Comparison of ENCODE assay signal across 1 cellular context in the genomic region with DNA sequence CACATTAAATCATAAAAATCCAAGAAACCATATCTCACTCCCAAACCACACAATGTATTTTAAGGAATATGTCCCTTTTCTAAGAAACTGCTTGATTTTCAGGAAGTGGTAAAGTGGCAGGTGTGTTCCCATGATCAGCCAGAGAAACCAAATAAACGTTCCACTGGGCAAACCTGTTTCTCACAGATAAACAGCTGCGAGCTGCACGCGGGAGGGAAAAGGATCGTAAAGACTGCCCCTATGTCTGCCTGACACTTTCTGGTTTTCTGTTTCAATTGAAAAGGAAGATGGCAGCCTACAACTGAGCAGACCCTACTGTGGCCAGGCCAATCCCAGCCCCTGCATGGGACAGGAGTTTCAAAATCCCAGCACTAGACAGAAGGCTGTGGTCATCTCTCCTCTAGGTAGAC.
TF ChIP-seq lines count a peak whose summit lies in the region.

No MANE protein-coding gene starts in this region.

TF ChIP-seq in K562, 482 proteins besides CTCF, POLR2A, EP300 and RAD21 (continued from another document and continues in another):
- TF ChIP-seq, protein P1, sequence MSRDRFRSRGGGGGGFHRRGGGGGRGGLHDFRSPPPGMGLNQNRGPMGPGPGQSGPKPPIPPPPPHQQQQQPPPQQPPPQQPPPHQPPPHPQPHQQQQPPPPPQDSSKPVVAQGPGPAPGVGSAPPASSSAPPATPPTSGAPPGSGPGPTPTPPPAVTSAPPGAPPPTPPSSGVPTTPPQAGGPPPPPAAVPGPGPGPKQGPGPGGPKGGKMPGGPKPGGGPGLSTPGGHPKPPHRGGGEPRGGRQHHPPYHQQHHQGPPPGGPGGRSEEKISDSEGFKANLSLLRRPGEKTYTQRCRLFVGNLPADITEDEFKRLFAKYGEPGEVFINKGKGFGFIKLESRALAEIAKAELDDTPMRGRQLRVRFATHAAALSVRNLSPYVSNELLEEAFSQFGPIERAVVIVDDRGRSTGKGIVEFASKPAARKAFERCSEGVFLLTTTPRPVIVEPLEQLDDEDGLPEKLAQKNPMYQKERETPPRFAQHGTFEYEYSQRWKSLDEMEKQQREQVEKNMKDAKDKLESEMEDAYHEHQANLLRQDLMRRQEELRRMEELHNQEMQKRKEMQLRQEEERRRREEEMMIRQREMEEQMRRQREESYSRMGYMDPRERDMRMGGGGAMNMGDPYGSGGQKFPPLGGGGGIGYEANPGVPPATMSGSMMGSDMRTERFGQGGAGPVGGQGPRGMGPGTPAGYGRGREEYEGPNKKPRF (IDR thresholded peaks at IDR 0.05; ENCODE audit: low read depth, low read length), result no peak
- TF ChIP-seq WHSC1 (IDR thresholded peaks at IDR 0.05; ENCODE audit: low read length), result no peak
- TF ChIP-seq, protein P2, sequence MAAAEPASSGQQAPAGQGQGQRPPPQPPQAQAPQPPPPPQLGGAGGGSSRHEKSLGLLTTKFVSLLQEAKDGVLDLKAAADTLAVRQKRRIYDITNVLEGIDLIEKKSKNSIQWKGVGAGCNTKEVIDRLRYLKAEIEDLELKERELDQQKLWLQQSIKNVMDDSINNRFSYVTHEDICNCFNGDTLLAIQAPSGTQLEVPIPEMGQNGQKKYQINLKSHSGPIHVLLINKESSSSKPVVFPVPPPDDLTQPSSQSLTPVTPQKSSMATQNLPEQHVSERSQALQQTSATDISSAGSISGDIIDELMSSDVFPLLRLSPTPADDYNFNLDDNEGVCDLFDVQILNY (CRISPR knock-in tag; IDR thresholded peaks at IDR 0.05), result no peak
- TF ChIP-seq ZNF551 (CRISPR knock-in tag; IDR thresholded peaks at IDR 0.05), result no peak
- no peak for TF ChIP-seq TCF7 (IDR thresholded peaks at IDR 0.05; ENCODE audit: borderline replicate concordance)
- TF ChIP-seq, protein P3, sequence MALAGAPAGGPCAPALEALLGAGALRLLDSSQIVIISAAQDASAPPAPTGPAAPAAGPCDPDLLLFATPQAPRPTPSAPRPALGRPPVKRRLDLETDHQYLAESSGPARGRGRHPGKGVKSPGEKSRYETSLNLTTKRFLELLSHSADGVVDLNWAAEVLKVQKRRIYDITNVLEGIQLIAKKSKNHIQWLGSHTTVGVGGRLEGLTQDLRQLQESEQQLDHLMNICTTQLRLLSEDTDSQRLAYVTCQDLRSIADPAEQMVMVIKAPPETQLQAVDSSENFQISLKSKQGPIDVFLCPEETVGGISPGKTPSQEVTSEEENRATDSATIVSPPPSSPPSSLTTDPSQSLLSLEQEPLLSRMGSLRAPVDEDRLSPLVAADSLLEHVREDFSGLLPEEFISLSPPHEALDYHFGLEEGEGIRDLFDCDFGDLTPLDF (CRISPR knock-in tag; IDR thresholded peaks at IDR 0.05), result no peak
- no peak for TF ChIP-seq NCOA2 (IDR thresholded peaks at IDR 0.05; ENCODE audit: partially characterized antibody in 2 of 2)
- TF ChIP-seq ZNF232 (CRISPR knock-in tag; IDR thresholded peaks at IDR 0.05), result no peak
- TF ChIP-seq SUPT5H (IDR thresholded peaks at IDR 0.05), result no peak
- no peak for TF ChIP-seq SRF (CRISPR knock-in tag; IDR thresholded peaks at IDR 0.05)
- TF ChIP-seq, protein P4, sequence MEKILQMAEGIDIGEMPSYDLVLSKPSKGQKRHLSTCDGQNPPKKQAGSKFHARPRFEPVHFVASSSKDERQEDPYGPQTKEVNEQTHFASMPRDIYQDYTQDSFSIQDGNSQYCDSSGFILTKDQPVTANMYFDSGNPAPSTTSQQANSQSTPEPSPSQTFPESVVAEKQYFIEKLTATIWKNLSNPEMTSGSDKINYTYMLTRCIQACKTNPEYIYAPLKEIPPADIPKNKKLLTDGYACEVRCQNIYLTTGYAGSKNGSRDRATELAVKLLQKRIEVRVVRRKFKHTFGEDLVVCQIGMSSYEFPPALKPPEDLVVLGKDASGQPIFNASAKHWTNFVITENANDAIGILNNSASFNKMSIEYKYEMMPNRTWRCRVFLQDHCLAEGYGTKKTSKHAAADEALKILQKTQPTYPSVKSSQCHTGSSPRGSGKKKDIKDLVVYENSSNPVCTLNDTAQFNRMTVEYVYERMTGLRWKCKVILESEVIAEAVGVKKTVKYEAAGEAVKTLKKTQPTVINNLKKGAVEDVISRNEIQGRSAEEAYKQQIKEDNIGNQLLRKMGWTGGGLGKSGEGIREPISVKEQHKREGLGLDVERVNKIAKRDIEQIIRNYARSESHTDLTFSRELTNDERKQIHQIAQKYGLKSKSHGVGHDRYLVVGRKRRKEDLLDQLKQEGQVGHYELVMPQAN (IDR thresholded peaks at IDR 0.05; ENCODE audit: borderline replicate concordance), result no peak
- no peak for TF ChIP-seq ZNF57 (CRISPR knock-in tag; IDR thresholded peaks at IDR 0.05)
- no peak for TF ChIP-seq ZNF224 (CRISPR knock-in tag; IDR thresholded peaks at IDR 0.05)
- no peak for TF ChIP-seq ELF2 (CRISPR knock-in tag; IDR thresholded peaks at IDR 0.05)
- TF ChIP-seq HDAC1 (IDR thresholded peaks at IDR 0.05), result peak in 1 of 2 experiments; percentile 89; a peak in 2 of 4 replicates
- no peak for TF ChIP-seq ZNF165 (CRISPR knock-in tag; IDR thresholded peaks at IDR 0.05; ENCODE audit: borderline replicate concordance)
- no peak for TF ChIP-seq CREBBP (IDR thresholded peaks at IDR 0.05; ENCODE audit: low read depth, low read length)
- no peak for TF ChIP-seq SMAD2 (IDR thresholded peaks at IDR 0.05; ENCODE audit: low read depth, low read length)
- TF ChIP-seq, protein P5, sequence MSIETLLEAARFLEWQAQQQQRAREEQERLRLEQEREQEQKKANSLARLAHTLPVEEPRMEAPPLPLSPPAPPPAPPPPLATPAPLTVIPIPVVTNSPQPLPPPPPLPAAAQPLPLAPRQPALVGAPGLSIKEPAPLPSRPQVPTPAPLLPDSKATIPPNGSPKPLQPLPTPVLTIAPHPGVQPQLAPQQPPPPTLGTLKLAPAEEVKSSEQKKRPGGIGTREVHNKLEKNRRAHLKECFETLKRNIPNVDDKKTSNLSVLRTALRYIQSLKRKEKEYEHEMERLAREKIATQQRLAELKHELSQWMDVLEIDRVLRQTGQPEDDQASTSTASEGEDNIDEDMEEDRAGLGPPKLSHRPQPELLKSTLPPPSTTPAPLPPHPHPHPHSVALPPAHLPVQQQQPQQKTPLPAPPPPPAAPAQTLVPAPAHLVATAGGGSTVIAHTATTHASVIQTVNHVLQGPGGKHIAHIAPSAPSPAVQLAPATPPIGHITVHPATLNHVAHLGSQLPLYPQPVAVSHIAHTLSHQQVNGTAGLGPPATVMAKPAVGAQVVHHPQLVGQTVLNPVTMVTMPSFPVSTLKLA (conservative IDR thresholded peaks at IDR 0.05), result peak; percentile 24 to 75; a peak in 3 of 4 replicates
- TF ChIP-seq, protein P6, sequence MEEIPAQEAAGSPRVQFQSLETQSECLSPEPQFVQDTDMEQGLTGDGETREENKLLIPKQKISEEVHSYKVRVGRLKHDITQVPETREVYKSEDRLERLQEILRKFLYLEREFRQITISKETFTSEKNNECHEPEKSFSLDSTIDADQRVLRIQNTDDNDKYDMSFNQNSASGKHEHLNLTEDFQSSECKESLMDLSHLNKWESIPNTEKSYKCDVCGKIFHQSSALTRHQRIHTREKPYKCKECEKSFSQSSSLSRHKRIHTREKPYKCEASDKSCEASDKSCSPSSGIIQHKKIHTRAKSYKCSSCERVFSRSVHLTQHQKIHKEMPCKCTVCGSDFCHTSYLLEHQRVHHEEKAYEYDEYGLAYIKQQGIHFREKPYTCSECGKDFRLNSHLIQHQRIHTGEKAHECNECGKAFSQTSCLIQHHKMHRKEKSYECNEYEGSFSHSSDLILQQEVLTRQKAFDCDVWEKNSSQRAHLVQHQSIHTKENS (CRISPR knock-in tag; IDR thresholded peaks at IDR 0.05), result no peak
- TF ChIP-seq, protein P7, sequence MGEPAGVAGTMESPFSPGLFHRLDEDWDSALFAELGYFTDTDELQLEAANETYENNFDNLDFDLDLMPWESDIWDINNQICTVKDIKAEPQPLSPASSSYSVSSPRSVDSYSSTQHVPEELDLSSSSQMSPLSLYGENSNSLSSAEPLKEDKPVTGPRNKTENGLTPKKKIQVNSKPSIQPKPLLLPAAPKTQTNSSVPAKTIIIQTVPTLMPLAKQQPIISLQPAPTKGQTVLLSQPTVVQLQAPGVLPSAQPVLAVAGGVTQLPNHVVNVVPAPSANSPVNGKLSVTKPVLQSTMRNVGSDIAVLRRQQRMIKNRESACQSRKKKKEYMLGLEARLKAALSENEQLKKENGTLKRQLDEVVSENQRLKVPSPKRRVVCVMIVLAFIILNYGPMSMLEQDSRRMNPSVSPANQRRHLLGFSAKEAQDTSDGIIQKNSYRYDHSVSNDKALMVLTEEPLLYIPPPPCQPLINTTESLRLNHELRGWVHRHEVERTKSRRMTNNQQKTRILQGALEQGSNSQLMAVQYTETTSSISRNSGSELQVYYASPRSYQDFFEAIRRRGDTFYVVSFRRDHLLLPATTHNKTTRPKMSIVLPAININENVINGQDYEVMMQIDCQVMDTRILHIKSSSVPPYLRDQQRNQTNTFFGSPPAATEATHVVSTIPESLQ (CRISPR knock-in tag; IDR thresholded peaks at IDR 0.05), result no peak
- no peak for TF ChIP-seq PPARD (CRISPR knock-in tag; IDR thresholded peaks at IDR 0.05)
- peak; percentile 80 for TF ChIP-seq ZNF644 (tag; IDR thresholded peaks at IDR 0.05; ENCODE audit: low read depth)
- TF ChIP-seq SRSF1 (IDR thresholded peaks at IDR 0.05; ENCODE audit: low read depth, low read length), result no peak
- no peak for TF ChIP-seq ZNF778 (CRISPR knock-in tag; IDR thresholded peaks at IDR 0.05)
- TF ChIP-seq, protein P8, sequence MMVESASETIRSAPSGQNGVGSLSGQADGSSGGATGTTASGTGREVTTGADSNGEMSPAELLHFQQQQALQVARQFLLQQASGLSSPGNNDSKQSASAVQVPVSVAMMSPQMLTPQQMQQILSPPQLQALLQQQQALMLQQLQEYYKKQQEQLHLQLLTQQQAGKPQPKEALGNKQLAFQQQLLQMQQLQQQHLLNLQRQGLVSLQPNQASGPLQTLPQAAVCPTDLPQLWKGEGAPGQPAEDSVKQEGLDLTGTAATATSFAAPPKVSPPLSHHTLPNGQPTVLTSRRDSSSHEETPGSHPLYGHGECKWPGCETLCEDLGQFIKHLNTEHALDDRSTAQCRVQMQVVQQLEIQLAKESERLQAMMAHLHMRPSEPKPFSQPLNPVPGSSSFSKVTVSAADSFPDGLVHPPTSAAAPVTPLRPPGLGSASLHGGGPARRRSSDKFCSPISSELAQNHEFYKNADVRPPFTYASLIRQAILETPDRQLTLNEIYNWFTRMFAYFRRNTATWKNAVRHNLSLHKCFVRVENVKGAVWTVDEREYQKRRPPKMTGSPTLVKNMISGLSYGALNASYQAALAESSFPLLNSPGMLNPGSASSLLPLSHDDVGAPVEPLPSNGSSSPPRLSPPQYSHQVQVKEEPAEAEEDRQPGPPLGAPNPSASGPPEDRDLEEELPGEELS (CRISPR knock-in tag; IDR thresholded peaks at IDR 0.05; ENCODE audit: borderline replicate concordance), result no peak
- TF ChIP-seq ZNF75A (CRISPR knock-in tag; IDR thresholded peaks at IDR 0.05), result no peak
- no peak for TF ChIP-seq NFYB (IDR thresholded peaks at IDR 0.05; ENCODE audit: extremely low read depth, insufficient read length)
- no peak for TF ChIP-seq SAFB (IDR thresholded peaks at IDR 0.05; ENCODE audit: borderline replicate concordance, low read depth, low read length)
- peak; percentile 94 for TF ChIP-seq HDAC2 (IDR thresholded peaks at IDR 0.05)
- TF ChIP-seq GATAD2A (IDR thresholded peaks at IDR 0.05), result no peak
- TF ChIP-seq COPS2 (conservative IDR thresholded peaks at IDR 0.05), result no peak
- peak in 2 of 3 experiments; percentile 10 to 79 for TF ChIP-seq YY1 (IDR thresholded peaks at IDR 0.05; ENCODE audit: borderline replicate concordance in 1 of 3, control insufficient read depth in 1 of 3, extremely low read depth in 1 of 3, insufficient read depth in 3 of 3, insufficient read length in 1 of 3, insufficient replicate concordance in 2 of 3, low read depth in 1 of 3, low read length in 2 of 3)
- no peak for TF ChIP-seq ZNF316 (IDR thresholded peaks at IDR 0.05)
- no peak for TF ChIP-seq ARID2 (IDR thresholded peaks at IDR 0.05)
- no peak for TF ChIP-seq SIN3B (IDR thresholded peaks at IDR 0.05; ENCODE audit: low read depth)
- TF ChIP-seq ATF7 (IDR thresholded peaks at IDR 0.05), result peak; percentile 54; the same call in 1 of the 2 replicates
- no peak for TF ChIP-seq GTF2F1 (IDR thresholded peaks at IDR 0.05; ENCODE audit: low read depth, low read length)
- TF ChIP-seq, protein P9, sequence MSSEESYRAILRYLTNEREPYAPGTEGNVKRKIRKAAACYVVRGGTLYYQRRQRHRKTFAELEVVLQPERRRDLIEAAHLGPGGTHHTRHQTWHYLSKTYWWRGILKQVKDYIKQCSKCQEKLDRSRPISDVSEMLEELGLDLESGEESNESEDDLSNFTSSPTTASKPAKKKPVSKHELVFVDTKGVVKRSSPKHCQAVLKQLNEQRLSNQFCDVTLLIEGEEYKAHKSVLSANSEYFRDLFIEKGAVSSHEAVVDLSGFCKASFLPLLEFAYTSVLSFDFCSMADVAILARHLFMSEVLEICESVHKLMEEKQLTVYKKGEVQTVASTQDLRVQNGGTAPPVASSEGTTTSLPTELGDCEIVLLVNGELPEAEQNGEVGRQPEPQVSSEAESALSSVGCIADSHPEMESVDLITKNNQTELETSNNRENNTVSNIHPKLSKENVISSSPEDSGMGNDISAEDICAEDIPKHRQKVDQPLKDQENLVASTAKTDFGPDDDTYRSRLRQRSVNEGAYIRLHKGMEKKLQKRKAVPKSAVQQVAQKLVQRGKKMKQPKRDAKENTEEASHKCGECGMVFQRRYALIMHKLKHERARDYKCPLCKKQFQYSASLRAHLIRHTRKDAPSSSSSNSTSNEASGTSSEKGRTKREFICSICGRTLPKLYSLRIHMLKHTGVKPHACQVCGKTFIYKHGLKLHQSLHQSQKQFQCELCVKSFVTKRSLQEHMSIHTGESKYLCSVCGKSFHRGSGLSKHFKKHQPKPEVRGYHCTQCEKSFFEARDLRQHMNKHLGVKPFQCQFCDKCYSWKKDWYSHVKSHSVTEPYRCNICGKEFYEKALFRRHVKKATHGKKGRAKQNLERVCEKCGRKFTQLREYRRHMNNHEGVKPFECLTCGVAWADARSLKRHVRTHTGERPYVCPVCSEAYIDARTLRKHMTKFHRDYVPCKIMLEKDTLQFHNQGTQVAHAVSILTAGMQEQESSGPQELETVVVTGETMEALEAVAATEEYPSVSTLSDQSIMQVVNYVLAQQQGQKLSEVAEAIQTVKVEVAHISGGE (CRISPR knock-in tag; IDR thresholded peaks at IDR 0.05), result peak in 1 of 3 experiments; percentile 80; a peak in 2 of 6 replicates
- TF ChIP-seq, protein P10, sequence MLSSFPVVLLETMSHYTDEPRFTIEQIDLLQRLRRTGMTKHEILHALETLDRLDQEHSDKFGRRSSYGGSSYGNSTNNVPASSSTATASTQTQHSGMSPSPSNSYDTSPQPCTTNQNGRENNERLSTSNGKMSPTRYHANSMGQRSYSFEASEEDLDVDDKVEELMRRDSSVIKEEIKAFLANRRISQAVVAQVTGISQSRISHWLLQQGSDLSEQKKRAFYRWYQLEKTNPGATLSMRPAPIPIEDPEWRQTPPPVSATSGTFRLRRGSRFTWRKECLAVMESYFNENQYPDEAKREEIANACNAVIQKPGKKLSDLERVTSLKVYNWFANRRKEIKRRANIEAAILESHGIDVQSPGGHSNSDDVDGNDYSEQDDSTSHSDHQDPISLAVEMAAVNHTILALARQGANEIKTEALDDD (IDR thresholded peaks at IDR 0.05), result no peak
- TF ChIP-seq SMAD1 (IDR thresholded peaks at IDR 0.05; ENCODE audit: low read depth, low read length, partially characterized antibody), result no peak
- peak in 1 of 2 experiments; percentile 71; a peak in 2 of 4 replicates for TF ChIP-seq TEAD1 (CRISPR knock-in tag; IDR thresholded peaks at IDR 0.05)
- TF ChIP-seq SETDB1 (IDR thresholded peaks at IDR 0.05; ENCODE audit: low read length), result no peak
- TF ChIP-seq RBBP5 (IDR thresholded peaks at IDR 0.05; ENCODE audit: borderline replicate concordance, insufficient read depth, low read length, poor library complexity, severe bottlenecking), result no peak
- TF ChIP-seq TBP (optimal IDR thresholded peaks at IDR 0.05; ENCODE audit: low read depth, low read length), result no peak
- TF ChIP-seq ZKSCAN1 (IDR thresholded peaks at IDR 0.05; ENCODE audit: low read depth, low read length), result no peak
- TF ChIP-seq TEAD2 (tag; IDR thresholded peaks at IDR 0.05), result no peak
- TF ChIP-seq CBX2 (IDR thresholded peaks at IDR 0.05; ENCODE audit: insufficient read depth, low read length, poor library complexity, severe bottlenecking), result no peak
